Comparison of ENCODE assay signal across 2 cellular contexts in genomic region chr7:114943530-114943929, GRCh38.
TF ChIP-seq lines count a peak whose summit lies in the region.

No MANE protein-coding gene starts in this region.

TF ChIP-seq in liver, 16 proteins besides CTCF, POLR2A, EP300 and RAD21:
- peak; percentile 32 for TF ChIP-seq YY1 (IDR thresholded peaks at IDR 0.05)
- TF ChIP-seq HNF4G (IDR thresholded peaks at IDR 0.05) = no peak
- TF ChIP-seq FOXA1 (IDR thresholded peaks at IDR 0.05) = no peak
- no peak for TF ChIP-seq GABPA (IDR thresholded peaks at IDR 0.05 in 1 of 2, conservative IDR thresholded peaks at IDR 0.05 in 1 of 2)
- no peak for TF ChIP-seq TAF1 (conservative IDR thresholded peaks at IDR 0.05)
- no peak for TF ChIP-seq EGR1 (IDR thresholded peaks at IDR 0.05; ENCODE audit: low read depth in 2 of 2)
- TF ChIP-seq, protein P1, sequence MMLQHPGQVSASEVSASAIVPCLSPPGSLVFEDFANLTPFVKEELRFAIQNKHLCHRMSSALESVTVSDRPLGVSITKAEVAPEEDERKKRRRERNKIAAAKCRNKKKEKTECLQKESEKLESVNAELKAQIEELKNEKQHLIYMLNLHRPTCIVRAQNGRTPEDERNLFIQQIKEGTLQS (IDR thresholded peaks at IDR 0.05) = no peak

TF ChIP-seq in HepG2, 621 proteins besides CTCF, POLR2A, EP300 and RAD21:
- TF ChIP-seq, protein P2, sequence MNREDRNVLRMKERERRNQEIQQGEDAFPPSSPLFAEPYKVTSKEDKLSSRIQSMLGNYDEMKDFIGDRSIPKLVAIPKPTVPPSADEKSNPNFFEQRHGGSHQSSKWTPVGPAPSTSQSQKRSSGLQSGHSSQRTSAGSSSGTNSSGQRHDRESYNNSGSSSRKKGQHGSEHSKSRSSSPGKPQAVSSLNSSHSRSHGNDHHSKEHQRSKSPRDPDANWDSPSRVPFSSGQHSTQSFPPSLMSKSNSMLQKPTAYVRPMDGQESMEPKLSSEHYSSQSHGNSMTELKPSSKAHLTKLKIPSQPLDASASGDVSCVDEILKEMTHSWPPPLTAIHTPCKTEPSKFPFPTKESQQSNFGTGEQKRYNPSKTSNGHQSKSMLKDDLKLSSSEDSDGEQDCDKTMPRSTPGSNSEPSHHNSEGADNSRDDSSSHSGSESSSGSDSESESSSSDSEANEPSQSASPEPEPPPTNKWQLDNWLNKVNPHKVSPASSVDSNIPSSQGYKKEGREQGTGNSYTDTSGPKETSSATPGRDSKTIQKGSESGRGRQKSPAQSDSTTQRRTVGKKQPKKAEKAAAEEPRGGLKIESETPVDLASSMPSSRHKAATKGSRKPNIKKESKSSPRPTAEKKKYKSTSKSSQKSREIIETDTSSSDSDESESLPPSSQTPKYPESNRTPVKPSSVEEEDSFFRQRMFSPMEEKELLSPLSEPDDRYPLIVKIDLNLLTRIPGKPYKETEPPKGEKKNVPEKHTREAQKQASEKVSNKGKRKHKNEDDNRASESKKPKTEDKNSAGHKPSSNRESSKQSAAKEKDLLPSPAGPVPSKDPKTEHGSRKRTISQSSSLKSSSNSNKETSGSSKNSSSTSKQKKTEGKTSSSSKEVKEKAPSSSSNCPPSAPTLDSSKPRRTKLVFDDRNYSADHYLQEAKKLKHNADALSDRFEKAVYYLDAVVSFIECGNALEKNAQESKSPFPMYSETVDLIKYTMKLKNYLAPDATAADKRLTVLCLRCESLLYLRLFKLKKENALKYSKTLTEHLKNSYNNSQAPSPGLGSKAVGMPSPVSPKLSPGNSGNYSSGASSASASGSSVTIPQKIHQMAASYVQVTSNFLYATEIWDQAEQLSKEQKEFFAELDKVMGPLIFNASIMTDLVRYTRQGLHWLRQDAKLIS (CRISPR knock-in tag; IDR thresholded peaks at IDR 0.05) = no peak
- no peak for TF ChIP-seq ATF6 (CRISPR knock-in tag; conservative IDR thresholded peaks at IDR 0.05)
- TF ChIP-seq ZSCAN30 (CRISPR knock-in tag; IDR thresholded peaks at IDR 0.05) = no peak
- no peak for TF ChIP-seq ZC3H13 (CRISPR knock-in tag; IDR thresholded peaks at IDR 0.05)
- no peak for TF ChIP-seq ZBTB33 (CRISPR knock-in tag; IDR thresholded peaks at IDR 0.05)
- no peak for TF ChIP-seq IKZF5 (CRISPR knock-in tag; IDR thresholded peaks at IDR 0.05)
- TF ChIP-seq GATAD2A (CRISPR knock-in tag; IDR thresholded peaks at IDR 0.05) = no peak
- no peak for TF ChIP-seq ZNF335 (CRISPR knock-in tag; IDR thresholded peaks at IDR 0.05)
- TF ChIP-seq SMYD3 (CRISPR knock-in tag; IDR thresholded peaks at IDR 0.05) = no peak
- TF ChIP-seq ZNF674 (CRISPR knock-in tag; IDR thresholded peaks at IDR 0.05; ENCODE audit: low read depth) = no peak
- no peak for TF ChIP-seq SOX13 (IDR thresholded peaks at IDR 0.05)
- no peak for TF ChIP-seq SOX13 (CRISPR knock-in tag; conservative IDR thresholded peaks at IDR 0.05 in 1 of 2, IDR thresholded peaks at IDR 0.05 in 1 of 2)
- no peak for TF ChIP-seq SRSF1 (optimal IDR thresholded peaks at IDR 0.05; ENCODE audit: low read depth, low read length)
- TF ChIP-seq HOXD1 (CRISPR knock-in tag; IDR thresholded peaks at IDR 0.05) = no peak
- no peak for TF ChIP-seq HHEX (CRISPR knock-in tag; IDR thresholded peaks at IDR 0.05)
- no peak for TF ChIP-seq SPEN (CRISPR knock-in tag; IDR thresholded peaks at IDR 0.05; ENCODE audit: low read depth)
- TF ChIP-seq ATF7 (IDR thresholded peaks at IDR 0.05) = no peak
- no peak for TF ChIP-seq ATF7 (CRISPR knock-in tag; IDR thresholded peaks at IDR 0.05)
- no peak for TF ChIP-seq MBNL3 (CRISPR knock-in tag; conservative IDR thresholded peaks at IDR 0.05)
